In genomic region chr2:10375570-10376266, GRCh38 we compare ENCODE assay signal across 8 cellular contexts.
A peak's percentile ranks its signal among the peaks of the same experiment; 100 is the strongest.
DNase-seq lines count a peak whose midpoint lies in the region; ATAC-seq and TF ChIP-seq lines count a peak whose summit lies in the region.

No MANE protein-coding gene starts in this region.

- BruUV-seq in A673 (replicated peaks; lab: Mats Ljungman, UMichigan) = no TSS peak

- H3K9me3 ChIP-seq in A673 (ENCODE audit: low read depth, low read length, poor library complexity, severe bottlenecking) (no peaks in the 10 kb centered on the region), heart left ventricle (no peaks in the 10 kb centered on the region)

- H3K27ac Mint-ChIP-seq in activated naive CD8-positive, alpha-beta T cell treated with anti-CD3 and anti-CD28 coated beads for 36 hours = peak overlapping the region; percentile 73

- H3K36me3 ChIP-seq in A673 (ENCODE audit: insufficient read depth, low read length, poor library complexity, severe bottlenecking) = no peaks in the 10 kb centered on the region
- peaks cover 0 to 2% (median 0%) of the 10 kb centered on the region in 9 donors for H3K36me3 ChIP-seq in heart left ventricle

- 74 to 85% (median 80%) methylated on average over 9 of the region's 9 CpGs for WGBS in heart left ventricle, 4 donors

- H3K4me1 ChIP-seq in A673 (ENCODE audit: insufficient read depth, low read length, poor library complexity, severe bottlenecking) (peaks cover 11% of the 10 kb centered on the region), heart left ventricle (peaks cover 0 to 49% (median 9%) of the 10 kb centered on the region in 12 donors)

- CTCF ChIA-PET in A673 (lab: Charles Lee) = interaction anchor here (0.7 kb wide), 1 partner anchor 576 kb away, joined by 3 read pairs; no protein-coding TSS in a partner anchor

- no peak for TF ChIP-seq CTCF in A673 (conservative IDR thresholded peaks at IDR 0.05; ENCODE audit: low read depth, low read length)
- no peak for TF ChIP-seq CTCF in heart left ventricle (IDR thresholded peaks at IDR 0.05)

- ATAC-seq in GM19351 (IDR thresholded peaks at IDR 0.05; ENCODE audit: unreplicated experiment) (peak; percentile 43), heart left ventricle (no peak), GM19395 (IDR thresholded peaks at IDR 0.05; ENCODE audit: unreplicated experiment) (no peak), HG03457 (IDR thresholded peaks at IDR 0.05; ENCODE audit: unreplicated experiment) (no peak), HG02938 (IDR thresholded peaks at IDR 0.05; ENCODE audit: unreplicated experiment) (no peak)

- peak; percentile 68 for DNase-seq in A673 (ENCODE audit: low spot score)
- DNase-seq in NCI-H1436 treated with DMSO at 0.1 percent for 48 hours (lab: John Stamatoyannopoulos, UW) = peak; percentile 72
- no peak for DNase-seq in activated naive CD8-positive, alpha-beta T cell treated with anti-CD3 and anti-CD28 coated beads for 36 hours
- no peak for DNase-seq in heart left ventricle

- H3K27ac ChIP-seq in A673 (ENCODE audit: low read depth, low read length, poor library complexity, severe bottlenecking) = no peak overlapping the region
- no peak overlapping the region for H3K27ac ChIP-seq in heart left ventricle

- no peaks in the 10 kb centered on the region for H3K27me3 Mint-ChIP-seq in activated naive CD8-positive, alpha-beta T cell treated with anti-CD3 and anti-CD28 coated beads for 36 hours

- peaks cover 14% of the 10 kb centered on the region for H3K36me3 Mint-ChIP-seq in activated naive CD8-positive, alpha-beta T cell treated with anti-CD3 and anti-CD28 coated beads for 36 hours

- peaks cover 79% of the 10 kb centered on the region for H3K4me1 Mint-ChIP-seq in activated naive CD8-positive, alpha-beta T cell treated with anti-CD3 and anti-CD28 coated beads for 36 hours

- H3K4me3 ChIP-seq in A673 (ENCODE audit: low read depth, low read length, poor library complexity, severe bottlenecking) (no peak overlapping the region), heart left ventricle (no peak overlapping the region)

- POLR2A ChIA-PET in A673 (lab: Charles Lee; ENCODE audit: low non-redundant PET) = no interaction called here

- TF ChIP-seq POLR2A in heart left ventricle (IDR thresholded peaks at IDR 0.05) = no peak

- intact Hi-C loops in A673 (cut with micrococcal nuclease; ENCODE audit: unreplicated experiment) (no loop called here), heart left ventricle (cut with DNase I) (no loop called here)

- H3K27me3 ChIP-seq in A673 (replicated peaks; ENCODE audit: insufficient read depth, low read depth, low read length, poor library complexity) = no peaks in the 10 kb centered on the region
- no peaks in the 10 kb centered on the region for H3K27me3 ChIP-seq in heart left ventricle

- H3K4me3 Mint-ChIP-seq in activated naive CD8-positive, alpha-beta T cell treated with anti-CD3 and anti-CD28 coated beads for 36 hours = no peak overlapping the region

- no peaks in the 10 kb centered on the region for H3K9me3 Mint-ChIP-seq in activated naive CD8-positive, alpha-beta T cell treated with anti-CD3 and anti-CD28 coated beads for 36 hours

Comparison
In these comparisons a context has a peak if more than half of its experiments do, and no peak if none do; other contexts are left out.
1. DNase-seq: peak in A673 (single experiment) and NCI-H1436 treated with DMSO at 0.1 percent for 48 hours (single experiment); none in activated naive CD8-positive, alpha-beta T cell treated with anti-CD3 and anti-CD28 coated beads for 36 hours (single experiment) and heart left ventricle (0 of 5).